Comparison of ENCODE assay signal across 8 cellular contexts in genomic region chr1:246699095-246699735, GRCh38. TPM values are rescaled to one million over a fixed set of nuclear protein-coding genes. Genes with fewer than 3 reads are reported as not detected.
DNase-seq lines count a peak whose midpoint lies in the region; ATAC-seq and TF ChIP-seq lines count a peak whose summit lies in the region.

No MANE protein-coding gene starts in this region.

- in situ Hi-C loops in GM13977 (cut with MboI; ENCODE audit: low pct_unique_long_range_greater_than_20kb, low sequenced_read_pairs, unreplicated experiment) = loop anchor here (10.0 kb wide), 1 partner anchor 204 kb away; no protein-coding TSS in a partner anchor

- DNase-seq in GM13977 (ENCODE audit: low spot score) (peak; percentile 91), NCI-H146 (lab: John Stamatoyannopoulos, UW) (peak; percentile 98), SW480 (ENCODE audit: low spot score) (peak; percentile 92), adipocyte (ENCODE audit: low read depth) (peak; percentile 98), left cardiac atrium (peak; percentile 89), renal cortical epithelial cell (ENCODE audit: low read depth) (peak; percentile 88), aorta (peak; percentile 89 to 90)

- ATAC-seq in HG02870 (IDR thresholded peaks at IDR 0.05; ENCODE audit: unreplicated experiment) = peak; percentile 97
- peak; percentile 95 for ATAC-seq in left cardiac atrium
- peak; percentile 90 for ATAC-seq in aorta (ENCODE audit: low FRiP score)

- no peaks in the 10 kb centered on the region for H3K27me3 ChIP-seq in adipocyte (replicated peaks; ENCODE audit: control insufficient read depth, insufficient read depth, low read length)
- H3K27me3 ChIP-seq in aorta (ENCODE audit: control insufficient read depth in 1 of 2, insufficient read depth in 2 of 2, low read length in 1 of 2) = no peaks in the 10 kb centered on the region

- intact Hi-C loops in left cardiac atrium (cut with DNase I) = loop anchor here (5.0 to 10.0 kb wide), 3 partner anchors 52 to 197 kb away; partner anchors contain the start of genes CNST (in 1 of the 2) and TFB2M (in 1 of the 2)
- intact Hi-C loops in aorta (cut with DNase I) = loop anchor here (2.0 to 10.0 kb wide), 3 partner anchors 134 to 196 kb away; partner anchors contain the start of genes CNST (in 2 of the 2), TFB2M (in 2 of the 2) and SMYD3 (in 1 of the 2)

- TF ChIP-seq CTCF in GM13977 (IDR thresholded peaks at IDR 0.05; ENCODE audit: extremely low read depth, insufficient read depth, missing control alignments) = peak; percentile 80

- H3K9me3 ChIP-seq in adipocyte (ENCODE audit: control insufficient read depth, low read length) (no peaks in the 10 kb centered on the region), aorta (ENCODE audit: control insufficient read depth, low read length) (no peaks in the 10 kb centered on the region)

- no peak overlapping the region for H3K27ac ChIP-seq in aorta (ENCODE audit: low read depth in 1 of 2, low read length in 2 of 2)

- H3K4me3 ChIP-seq in adipocyte (ENCODE audit: low read length) (peak overlapping the region; percentile 60), aorta (ENCODE audit: low read length in 2 of 2) (no peak overlapping the region)

- H3K36me3 ChIP-seq in adipocyte (ENCODE audit: control insufficient read depth, insufficient read depth, low read length, severe bottlenecking) = no peaks in the 10 kb centered on the region
- H3K36me3 ChIP-seq in aorta (ENCODE audit: control insufficient read depth in 1 of 2, insufficient read depth in 2 of 2, low read length in 1 of 2) = no peaks in the 10 kb centered on the region

- peaks cover 11% of the 10 kb centered on the region for H3K4me1 ChIP-seq in adipocyte (ENCODE audit: control insufficient read depth, insufficient read depth, low read length)
- no peaks in the 10 kb centered on the region for H3K4me1 ChIP-seq in aorta (ENCODE audit: control insufficient read depth in 1 of 2, insufficient read depth in 2 of 2, low read length in 2 of 2)

- WGBS in aorta, 2 donors = 6 to 7% methylated on average over 18 of the region's 18 CpGs

- H3K9ac ChIP-seq in adipocyte (ENCODE audit: low read length) = peak overlapping the region; percentile 77

RNA-seq across cellular contexts. Expression of gene SCCPDH, which starts 25.0 kb away (rescaled TPM):
- total RNA-seq in left cardiac atrium (10 to 100 TPM; 26.8 to 30.9 TPM), renal cortical epithelial cell (76.4 and 92.5 TPM in 2 replicates), aorta (10 to 100 TPM; 19.4 to 24.8 TPM)
- polyA plus RNA-seq in aorta = 10 to 100 TPM; 16.6 to 17.3 TPM
